In genomic region chr6:25717856-25718740, GRCh38 we compare ENCODE assay signal across 1 cellular context.
TF ChIP-seq lines count a peak whose summit lies in the region.

No MANE protein-coding gene starts in this region.

TF ChIP-seq in K562, 482 proteins besides CTCF, POLR2A, EP300 and RAD21 (continued from another document):
- TF ChIP-seq ARID3A (IDR thresholded peaks at IDR 0.05; ENCODE audit: borderline replicate concordance, low read depth, low read length) (peak; percentile 42; the same call in 1 of the 2 replicates), SMC3 (conservative IDR thresholded peaks at IDR 0.05; ENCODE audit: insufficient read depth, low read depth, low read length) (0 out of 2 replicates have a peak, but pooled peaks have one; percentile 14), ZHX1 (conservative IDR thresholded peaks at IDR 0.05; ENCODE audit: low read length) (no peak)
